ENCODE assay signal across 8 cellular contexts in genomic region chr18:3246636-3247242, GRCh38. TPM values are rescaled to one million over a fixed set of nuclear protein-coding genes. Genes with fewer than 3 reads are reported as not detected.
A peak's percentile ranks its signal among the peaks of the same experiment; 100 is the strongest.
DNase-seq lines count a peak whose midpoint lies in the region; ATAC-seq, FAIRE-seq and TF ChIP-seq lines count a peak whose summit lies in the region.

No MANE protein-coding gene starts in this region.

- H3K4me3 ChIP-seq in A549, result peak overlapping the region; percentile 41
- H3K4me3 ChIP-seq in mucosa of stomach (ENCODE audit: low read length), result peak overlapping the region; percentile 60
- H3K4me3 ChIP-seq in urinary bladder (ENCODE audit: low read depth, low read length), result peak overlapping the region; percentile 72

- peaks cover 31% of the 10 kb centered on the region for H3K4me1 ChIP-seq in A549
- H3K4me1 ChIP-seq in mucosa of stomach (ENCODE audit: control insufficient read depth, insufficient read depth, low read length), result peaks cover 6% of the 10 kb centered on the region
- peaks cover 2% of the 10 kb centered on the region for H3K4me1 ChIP-seq in urinary bladder (ENCODE audit: insufficient read depth)

- peak overlapping the region; percentile 96 to 97 for H3K27ac Mint-ChIP-seq in effector memory CD8-positive, alpha-beta T cell

- H3K36me3 Mint-ChIP-seq in effector memory CD8-positive, alpha-beta T cell (ENCODE audit: insufficient read depth), result peaks cover 42% of the 10 kb centered on the region

- peak overlapping the region; percentile 71 for H3K4me2 ChIP-seq in A549

- FAIRE-seq in A549 (lab: Jason Lieb, UNC), result no peak

- H3K9me3 Mint-ChIP-seq in effector memory CD8-positive, alpha-beta T cell, result no peaks in the 10 kb centered on the region

- TF ChIP-seq POLR2A in A549 (IDR thresholded peaks at IDR 0.05; ENCODE audit: low read length), result no peak

- H3K27me3 ChIP-seq in mucosa of stomach (ENCODE audit: control insufficient read depth, insufficient read depth, low read length), result no peaks in the 10 kb centered on the region

- TF ChIP-seq RAD21 in A549 (conservative IDR thresholded peaks at IDR 0.05 in 1 of 2, IDR thresholded peaks at IDR 0.05 in 1 of 2), result no peak

- WGBS in A549 (ENCODE audit: missing lambda C conversion rate), result 3% methylated on average over 21 of the region's 23 CpGs
- WGBS in urinary bladder, result 38% methylated on average over 23 of the region's 23 CpGs

- no peaks in the 10 kb centered on the region for H3K27me3 Mint-ChIP-seq in effector memory CD8-positive, alpha-beta T cell

- no peak for TF ChIP-seq EP300 in A549 (IDR thresholded peaks at IDR 0.05)

- H3K36me3 ChIP-seq in mucosa of stomach (ENCODE audit: control insufficient read depth, insufficient read depth, low read length) (no peaks in the 10 kb centered on the region), urinary bladder (ENCODE audit: insufficient read depth) (no peaks in the 10 kb centered on the region)

- H3K9me3 ChIP-seq in A549 (no peaks in the 10 kb centered on the region), mucosa of stomach (ENCODE audit: control insufficient read depth, low read length) (no peaks in the 10 kb centered on the region)

- H3K27ac ChIP-seq in A549 (peak overlapping the region; percentile 93 to 98), urinary bladder (ENCODE audit: low read depth) (peak overlapping the region; percentile 71)

- CTCF ChIA-PET in A549 (lab: Yijun Ruan, JAX), result interaction anchor here (0.5 to 3.1 kb wide), 40 partner anchors 13 to 483 kb away, joined by 3 to 35 read pairs (median 5); partner anchors contain the start of gene MYOM1

- H3K4me3 Mint-ChIP-seq in effector memory CD8-positive, alpha-beta T cell, result peak overlapping the region; percentile 78 to 89

- H3K4me1 Mint-ChIP-seq in effector memory CD8-positive, alpha-beta T cell (ENCODE audit: low read depth in 2 of 2), result peaks cover 29 to 41% of the 10 kb centered on the region in 2 donors

- no peak for TF ChIP-seq CTCF in A549 (IDR thresholded peaks at IDR 0.05)

- DNase-seq in A549 (ENCODE audit: low read depth in 1 of 2, low spot score in 1 of 2) (no peak), NCI-H146 treated with DMSO at 0.1 percent for 48 hours (lab: John Stamatoyannopoulos, UW; ENCODE audit: unreplicated experiment) (no peak)
- no peak for DNase-seq in effector memory CD8-positive, alpha-beta T cell

- H3K9ac ChIP-seq in mucosa of stomach (ENCODE audit: low read length), result peak overlapping the region; percentile 98

- ATAC-seq in A549 (peak; percentile 10 to 54), GM19438 (IDR thresholded peaks at IDR 0.05; ENCODE audit: low read depth, unreplicated experiment) (peak; percentile 0), SK-N-SH treated with all-trans-retinoic acid at 6 μM for 48 hours (no peak), GM18502 (IDR thresholded peaks at IDR 0.05; ENCODE audit: poor library complexity, unreplicated experiment) (no peak)
- ATAC-seq in effector memory CD8-positive, alpha-beta T cell (replicated peaks), result no peak

- POLR2A ChIA-PET in A549 (lab: Yijun Ruan, JAX), result interaction anchor here (0.7 to 1.9 kb wide), 7 partner anchors 201 to 356 kb away, joined by 3 to 7 read pairs (median 3); no protein-coding TSS in a partner anchor

TF ChIP-seq in A549, 52 proteins besides CTCF, POLR2A, EP300 and RAD21 (continues in another document):
- no peak for TF ChIP-seq HES2 (IDR thresholded peaks at IDR 0.05)
- TF ChIP-seq HOXA7 (CRISPR knock-in tag; IDR thresholded peaks at IDR 0.05), result no peak
- no peak for TF ChIP-seq CBX2 (IDR thresholded peaks at IDR 0.05; ENCODE audit: borderline replicate concordance, low read depth)
- TF ChIP-seq FOXS1 (CRISPR knock-in tag; IDR thresholded peaks at IDR 0.05), result no peak
- TF ChIP-seq JUNB (IDR thresholded peaks at IDR 0.05), result no peak
- TF ChIP-seq RCOR1 (IDR thresholded peaks at IDR 0.05; ENCODE audit: low read depth, low read length), result no peak
- no peak for TF ChIP-seq TFCP2L1 (CRISPR knock-in tag; IDR thresholded peaks at IDR 0.05)

TF ChIP-seq in SK-N-SH treated with all-trans-retinoic acid at 6 μM for 48 hours, 23 proteins besides CTCF, POLR2A, EP300 and RAD21:
- TF ChIP-seq OSR1 (CRISPR knock-in tag; IDR thresholded peaks at IDR 0.05) (no peak), SNAI2 (CRISPR knock-in tag; IDR thresholded peaks at IDR 0.05) (no peak), ESRRG (CRISPR knock-in tag; IDR thresholded peaks at IDR 0.05) (no peak), ZNF8 (CRISPR knock-in tag; IDR thresholded peaks at IDR 0.05) (0 out of 2 replicates have a peak, but pooled peaks have one; percentile 4), CSDC2 (CRISPR knock-in tag; IDR thresholded peaks at IDR 0.05) (no peak), TOX (CRISPR knock-in tag; IDR thresholded peaks at IDR 0.05; ENCODE audit: borderline replicate concordance) (no peak), PPARA (CRISPR knock-in tag; IDR thresholded peaks at IDR 0.05; ENCODE audit: borderline replicate concordance) (no peak)

RNA-seq across cellular contexts. Expression of gene MYL12A, which starts 0.9 kb away (rescaled TPM):
- 446 and 510 TPM in 2 replicates for polyA plus RNA-seq in A549 (2011; rRNA removed)
- 183 and 195 TPM in 2 replicates for polyA plus RNA-seq in A549 (2012; cell fraction: cytosol; rRNA removed)
- 75.7 and 105 TPM in 2 replicates for polyA plus RNA-seq in A549 (2012; cell fraction: nucleus; rRNA removed)
- polyA plus RNA-seq in A549 (2017; fragmentation: RNase III; extraction: RNeasy Plus Mini Kit Qiagen cat#74134 plus additional on column Dnase treatment), result 514 to 544 TPM (median 539 TPM) in 3 replicates
- polyA minus RNA-seq in A549 (2011; rRNA and poly(A)+ RNA removed), result 165 and 202 TPM in 2 replicates
- total RNA-seq in urinary bladder, result 360 TPM
- polyA plus RNA-seq in urinary bladder, result 305 TPM

RNA-seq across cellular contexts. Expression of gene MYL12B, which starts 15.2 kb away (rescaled TPM):
- polyA plus RNA-seq in A549 (2011; rRNA removed) (484 and 498 TPM in 2 replicates), A549 (2017; fragmentation: RNase III; extraction: RNeasy Plus Mini Kit Qiagen cat#74134 plus additional on column Dnase treatment) (419 to 437 TPM (median 426 TPM) in 3 replicates), urinary bladder (320 TPM)
- polyA plus RNA-seq in A549 (2012; cell fraction: cytosol; rRNA removed), result 333 and 358 TPM in 2 replicates
- 118 and 127 TPM in 2 replicates for polyA plus RNA-seq in A549 (2012; cell fraction: nucleus; rRNA removed)
- 129 and 132 TPM in 2 replicates for polyA minus RNA-seq in A549 (2011; rRNA and poly(A)+ RNA removed)
- 264 TPM for total RNA-seq in urinary bladder

RNA-seq across cellular contexts. Expression of gene MYOM1, which starts 27.0 kb away (rescaled TPM):
- polyA plus RNA-seq in A549 (2011; rRNA removed) (0.30 and 0.36 TPM in 2 replicates), A549 (2017; fragmentation: RNase III; extraction: RNeasy Plus Mini Kit Qiagen cat#74134 plus additional on column Dnase treatment) (0.18 to 0.34 TPM (median 0.33 TPM) in 3 replicates), urinary bladder (14.9 TPM)
- polyA plus RNA-seq in A549 (2012; cell fraction: cytosol; rRNA removed), result 0.08 and 0.16 TPM in 2 replicates
- polyA plus RNA-seq in A549 (2012; cell fraction: nucleus; rRNA removed), result 0.10 and 0.53 TPM in 2 replicates
- polyA minus RNA-seq in A549 (2011; rRNA and poly(A)+ RNA removed), result 0.25 and 0.29 TPM in 2 replicates
- total RNA-seq in urinary bladder, result 41.9 TPM

Comparison
In these comparisons a context has a peak if more than half of its experiments do, and no peak if none do; other contexts are left out.
1. ATAC-seq: peak in A549 (2 of 2) and GM19438 (single experiment); none in SK-N-SH treated with all-trans-retinoic acid at 6 μM for 48 hours (single experiment), effector memory CD8-positive, alpha-beta T cell (single experiment) and GM18502 (single experiment).
2. RNA of gene MYOM1, which starts 27.0 kb away (polyA plus RNA-seq): 14.9 TPM in urinary bladder (single experiment); 0.08 to 0.53 TPM in A549; every median in the first group is over 10 times any median in the second.
3. Peak in every context shown above with its lines, with median percentiles within 50 percentile points of each other: H3K4me3 ChIP-seq.